1 cellular context compared by ENCODE assay signal in genomic region chr7:130152270-130153141, GRCh38.
TF ChIP-seq lines count a peak whose summit lies in the region.

No MANE protein-coding gene starts in this region.

TF ChIP-seq in HEK293, 187 proteins besides CTCF, POLR2A, EP300 and RAD21 (continued from another document):
- TF ChIP-seq ZNF140 (tag by site-specific recombination; IDR thresholded peaks at IDR 0.05) (no peak), ZNF112 (tag by site-specific recombination; IDR thresholded peaks at IDR 0.05) (0 out of 2 replicates have a peak, but pooled peaks have one; percentile 14), ZNF677 (tag by site-specific recombination; IDR thresholded peaks at IDR 0.05) (no peak), ZNF76 (tag by site-specific recombination; IDR thresholded peaks at IDR 0.05; ENCODE audit: borderline replicate concordance, low read depth) (no peak), ZNF571 (tag by site-specific recombination; IDR thresholded peaks at IDR 0.05) (no peak), ZNF266 (tag by site-specific recombination; IDR thresholded peaks at IDR 0.05; ENCODE audit: low read depth) (no peak), ZNF211 (tag by site-specific recombination; IDR thresholded peaks at IDR 0.05; ENCODE audit: low read depth) (no peak; the same call in 1 of the 2 replicates), ZNF747 (tag by site-specific recombination; IDR thresholded peaks at IDR 0.05) (no peak), GLI4 (tag by site-specific recombination; IDR thresholded peaks at IDR 0.05) (peak; percentile 66; the same call in 1 of the 2 replicates), REPIN1 (tag by site-specific recombination; IDR thresholded peaks at IDR 0.05; ENCODE audit: low read depth) (no peak), ZNF768 (tag by site-specific recombination; IDR thresholded peaks at IDR 0.05) (no peak), HIC1 (tag by site-specific recombination; IDR thresholded peaks at IDR 0.05) (no peak), ZNF707 (tag by site-specific recombination; IDR thresholded peaks at IDR 0.05) (peak; percentile 25; the same call in 1 of the 2 replicates), ZNF473 (tag by site-specific recombination; IDR thresholded peaks at IDR 0.05) (peak; percentile 39; the same call in 1 of the 2 replicates), ZNF596 (tag by site-specific recombination; IDR thresholded peaks at IDR 0.05) (no peak), GFI1B (tag by site-specific recombination; IDR thresholded peaks at IDR 0.05) (no peak), ZBTB20 (tag by site-specific recombination; IDR thresholded peaks at IDR 0.05) (no peak), ZNF548 (tag by site-specific recombination; IDR thresholded peaks at IDR 0.05) (no peak), ZNF239 (tag by site-specific recombination; IDR thresholded peaks at IDR 0.05) (no peak), ZNF514 (tag by site-specific recombination; IDR thresholded peaks at IDR 0.05) (0 out of 2 replicates have a peak, but pooled peaks have one; percentile 21), EGR2 (tag by site-specific recombination; IDR thresholded peaks at IDR 0.05; ENCODE audit: low read depth) (peak; percentile 95), ZNF157 (tag by site-specific recombination; IDR thresholded peaks at IDR 0.05) (peak; percentile 39; the same call in 1 of the 2 replicates), ZNF843 (tag by site-specific recombination; IDR thresholded peaks at IDR 0.05) (no peak), ZNF623 (tag by site-specific recombination; IDR thresholded peaks at IDR 0.05) (no peak), ZNF274 (IDR thresholded peaks at IDR 0.05; ENCODE audit: low read length) (no peak), ZNF274 (tag by site-specific recombination; IDR thresholded peaks at IDR 0.05; ENCODE audit: borderline replicate concordance) (0 out of 2 replicates have a peak, but pooled peaks have one; percentile 61), HOXA7 (CRISPR knock-in tag; IDR thresholded peaks at IDR 0.05; ENCODE audit: borderline replicate concordance) (no peak), ZFHX2 (tag by site-specific recombination; conservative IDR thresholded peaks at IDR 0.05) (peak; percentile 90), ZNF776 (tag by site-specific recombination; IDR thresholded peaks at IDR 0.05; ENCODE audit: borderline replicate concordance) (0 out of 2 replicates have a peak, but pooled peaks have one; percentile 61), ZBTB48 (tag by site-specific recombination; IDR thresholded peaks at IDR 0.05) (no peak; the same call in 1 of the 2 replicates), ZNF280C (tag by site-specific recombination; IDR thresholded peaks at IDR 0.05) (no peak), ZNF837 (tag by site-specific recombination; IDR thresholded peaks at IDR 0.05) (no peak), ZNF785 (tag by site-specific recombination; IDR thresholded peaks at IDR 0.05) (0 out of 2 replicates have a peak, but pooled peaks have one; percentile 42), ZNF169 (tag by site-specific recombination; IDR thresholded peaks at IDR 0.05) (no peak; the same call in 1 of the 2 replicates), ZNF658 (tag by site-specific recombination; IDR thresholded peaks at IDR 0.05) (0 out of 2 replicates have a peak, but pooled peaks have one; percentile 32)
- TF ChIP-seq, protein P1, sequence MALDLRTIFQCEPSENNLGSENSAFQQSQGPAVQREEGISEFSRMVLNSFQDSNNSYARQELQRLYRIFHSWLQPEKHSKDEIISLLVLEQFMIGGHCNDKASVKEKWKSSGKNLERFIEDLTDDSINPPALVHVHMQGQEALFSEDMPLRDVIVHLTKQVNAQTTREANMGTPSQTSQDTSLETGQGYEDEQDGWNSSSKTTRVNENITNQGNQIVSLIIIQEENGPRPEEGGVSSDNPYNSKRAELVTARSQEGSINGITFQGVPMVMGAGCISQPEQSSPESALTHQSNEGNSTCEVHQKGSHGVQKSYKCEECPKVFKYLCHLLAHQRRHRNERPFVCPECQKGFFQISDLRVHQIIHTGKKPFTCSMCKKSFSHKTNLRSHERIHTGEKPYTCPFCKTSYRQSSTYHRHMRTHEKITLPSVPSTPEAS (tag by site-specific recombination; IDR thresholded peaks at IDR 0.05): peak; percentile 60
- TF ChIP-seq, protein P2, sequence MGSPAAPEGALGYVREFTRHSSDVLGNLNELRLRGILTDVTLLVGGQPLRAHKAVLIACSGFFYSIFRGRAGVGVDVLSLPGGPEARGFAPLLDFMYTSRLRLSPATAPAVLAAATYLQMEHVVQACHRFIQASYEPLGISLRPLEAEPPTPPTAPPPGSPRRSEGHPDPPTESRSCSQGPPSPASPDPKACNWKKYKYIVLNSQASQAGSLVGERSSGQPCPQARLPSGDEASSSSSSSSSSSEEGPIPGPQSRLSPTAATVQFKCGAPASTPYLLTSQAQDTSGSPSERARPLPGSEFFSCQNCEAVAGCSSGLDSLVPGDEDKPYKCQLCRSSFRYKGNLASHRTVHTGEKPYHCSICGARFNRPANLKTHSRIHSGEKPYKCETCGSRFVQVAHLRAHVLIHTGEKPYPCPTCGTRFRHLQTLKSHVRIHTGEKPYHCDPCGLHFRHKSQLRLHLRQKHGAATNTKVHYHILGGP (tag by site-specific recombination; IDR thresholded peaks at IDR 0.05): 0 out of 2 replicates have a peak, but pooled peaks have one; percentile 4
- TF ChIP-seq, protein P3, sequence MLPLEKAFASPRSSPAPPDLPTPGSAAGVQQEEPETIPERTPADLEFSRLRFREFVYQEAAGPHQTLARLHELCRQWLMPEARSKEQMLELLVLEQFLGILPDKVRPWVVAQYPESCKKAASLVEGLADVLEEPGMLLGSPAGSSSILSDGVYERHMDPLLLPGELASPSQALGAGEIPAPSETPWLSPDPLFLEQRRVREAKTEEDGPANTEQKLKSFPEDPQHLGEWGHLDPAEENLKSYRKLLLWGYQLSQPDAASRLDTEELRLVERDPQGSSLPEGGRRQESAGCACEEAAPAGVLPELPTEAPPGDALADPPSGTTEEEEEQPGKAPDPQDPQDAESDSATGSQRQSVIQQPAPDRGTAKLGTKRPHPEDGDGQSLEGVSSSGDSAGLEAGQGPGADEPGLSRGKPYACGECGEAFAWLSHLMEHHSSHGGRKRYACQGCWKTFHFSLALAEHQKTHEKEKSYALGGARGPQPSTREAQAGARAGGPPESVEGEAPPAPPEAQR (tag by site-specific recombination; IDR thresholded peaks at IDR 0.05): 0 out of 2 replicates have a peak, but pooled peaks have one; percentile 10
